In the genomic region with DNA sequence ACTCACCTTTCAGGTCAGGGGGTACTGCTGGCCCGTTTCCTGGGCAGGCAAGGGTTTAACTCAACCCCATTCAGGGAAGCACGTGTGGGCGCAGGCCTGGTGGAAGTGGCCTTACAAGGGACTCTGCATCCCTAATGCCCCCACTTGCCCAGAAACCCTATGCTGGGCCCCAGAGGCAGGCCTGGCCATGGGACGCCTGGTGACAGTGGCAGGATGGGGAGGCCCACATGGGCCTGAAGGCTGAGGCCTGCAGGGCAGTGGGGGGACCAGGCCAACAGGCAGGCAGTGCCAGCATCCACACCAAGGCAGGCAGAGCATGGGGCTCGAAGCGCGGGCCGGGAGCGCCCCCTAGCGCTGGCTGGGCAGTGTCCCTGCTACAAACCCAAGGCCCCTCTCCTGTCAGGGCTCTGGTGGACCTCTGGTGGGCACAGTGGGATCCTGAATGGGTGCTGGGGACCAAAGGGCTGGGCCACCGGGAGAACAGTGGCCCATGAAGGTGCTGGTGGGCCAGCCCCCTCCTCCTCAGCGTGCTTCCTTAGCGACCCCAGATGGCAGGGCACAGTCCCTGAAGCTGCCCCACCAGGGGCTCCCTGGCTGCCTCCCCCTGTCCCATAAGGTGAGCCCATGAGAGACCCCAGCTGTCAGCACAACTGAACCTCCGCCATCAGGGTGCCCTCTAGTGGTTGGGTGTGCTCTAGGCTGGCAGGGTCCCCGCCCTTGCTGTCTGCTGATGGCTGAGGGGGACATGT, we compare ENCODE assay signal across 8 cellular contexts. TPM values are rescaled to one million over a fixed set of nuclear protein-coding genes. Genes with fewer than 3 reads are reported as not detected.
DNase-seq lines count a peak whose midpoint lies in the region; ATAC-seq, FAIRE-seq and TF ChIP-seq lines count a peak whose summit lies in the region.

No MANE protein-coding gene starts in this region.

- no peak overlapping the region for H3K27ac Mint-ChIP-seq in activated CD4-positive, alpha-beta memory T cell treated with anti-CD3 and anti-CD28 coated beads for 36 hours

- H3K9me3 ChIP-seq in lung (ENCODE audit: control insufficient read depth in 2 of 2, insufficient read depth in 1 of 2, low read length in 1 of 2), result no peaks in the 10 kb centered on the region

- H3K4me3 ChIP-seq in AG04449 (ENCODE audit: low read depth, low read length) (no peak overlapping the region), lung (no peak overlapping the region)

- no peaks in the 10 kb centered on the region for H3K27me3 ChIP-seq in lung (ENCODE audit: control insufficient read depth, insufficient read depth)

- H3K27ac ChIP-seq in lung (ENCODE audit: low read depth in 1 of 2, low read length in 1 of 2), result no peak overlapping the region

- H3K4me3 Mint-ChIP-seq in activated CD4-positive, alpha-beta memory T cell treated with anti-CD3 and anti-CD28 coated beads for 36 hours, result no peak overlapping the region

- CTCF ChIA-PET in AG04449 (lab: Yijun Ruan, JAX), result interaction anchor here (0.6 to 11.4 kb wide), 35 partner anchors 8 to 117 kb away, joined by 3 to 205 read pairs (median 4); a partner anchor contains a TSS
- CTCF ChIA-PET in activated CD4-positive, alpha-beta memory T cell treated with anti-CD3 and anti-CD28 coated beads for 36 hours (lab: Charles Lee), result interaction anchor here (0.7 to 4.5 kb wide), 19 partner anchors 8 to 126 kb away, joined by 3 to 63 read pairs (median 4); a partner anchor contains a TSS

- no peaks in the 10 kb centered on the region for H3K4me1 Mint-ChIP-seq in activated CD4-positive, alpha-beta memory T cell treated with anti-CD3 and anti-CD28 coated beads for 36 hours (ENCODE audit: low read depth)

- 26 to 31% methylated on average over 13 to 15 of the region's 15 CpGs for WGBS in lung, 2 donors

- TF ChIP-seq CTCF in AG04449 (IDR thresholded peaks at IDR 0.05; ENCODE audit: insufficient read depth, low read length, missing control alignments) (peak; percentile 97), lung (IDR thresholded peaks at IDR 0.05; ENCODE audit: control extremely low read depth, extremely low read depth) (peak; percentile 86)

- POLR2A ChIA-PET in AG04449 (lab: Yijun Ruan, JAX), result no interaction called here
- POLR2A ChIA-PET in activated CD4-positive, alpha-beta memory T cell treated with anti-CD3 and anti-CD28 coated beads for 36 hours (lab: Charles Lee), result interaction anchor here (0.9 kb wide), 1 partner anchor 58 kb away, joined by 3 read pairs; no protein-coding TSS in a partner anchor

- DNase-seq in AG04449 (ENCODE audit: low read depth, low spot score) (no peak), GM19239 (ENCODE audit: insufficient read length, low spot score) (peak; percentile 96), NCI-H526 (lab: John Stamatoyannopoulos, UW) (peak; percentile 38 to 85), lung (ENCODE audit: low spot score) (peak; percentile 57)
- DNase-seq in activated CD4-positive, alpha-beta memory T cell treated with anti-CD3 and anti-CD28 coated beads for 36 hours, result peak; percentile 84
- peak; percentile 52 for DNase-seq in effector CD4-positive, alpha-beta T cell
- DNase-seq in stimulated activated CD8-positive, alpha-beta memory T cell treated with anti-CD3 and anti-CD28 coated beads, Interleukin-12 subunit alpha, Interleukin-12 subunit beta, amount 100 ng/mL, for 4 hours (ENCODE audit: low read depth), result peak; percentile 40

- ATAC-seq in lung (ENCODE audit: insufficient read depth, low FRiP score) (peak; percentile 45), HG03565 (IDR thresholded peaks at IDR 0.05; ENCODE audit: unreplicated experiment) (no peak)

- FAIRE-seq in GM19239 (lab: Jason Lieb, UNC), result peak; percentile 80

- H3K9me3 Mint-ChIP-seq in activated CD4-positive, alpha-beta memory T cell treated with anti-CD3 and anti-CD28 coated beads for 36 hours, result no peaks in the 10 kb centered on the region

- intact Hi-C loops in activated CD4-positive, alpha-beta memory T cell treated with anti-CD3 and anti-CD28 coated beads for 36 hours (cut with micrococcal nuclease), result loop anchor here (1.0 kb wide), 2 partner anchors 62 to 117 kb away; no protein-coding TSS in a partner anchor

- H3K27me3 Mint-ChIP-seq in activated CD4-positive, alpha-beta memory T cell treated with anti-CD3 and anti-CD28 coated beads for 36 hours, result no peaks in the 10 kb centered on the region

- H3K36me3 ChIP-seq in lung (ENCODE audit: control insufficient read depth in 2 of 2, insufficient read depth in 2 of 2, low read length in 2 of 2), result peaks cover 0 to 33% of the 10 kb centered on the region in 2 donors

- H3K4me1 ChIP-seq in lung (ENCODE audit: control insufficient read depth in 2 of 2, insufficient read depth in 2 of 2, low read length in 2 of 2), result no peaks in the 10 kb centered on the region

- H3K36me3 Mint-ChIP-seq in activated CD4-positive, alpha-beta memory T cell treated with anti-CD3 and anti-CD28 coated beads for 36 hours, result peaks cover 3% of the 10 kb centered on the region

RNA-seq across cellular contexts. Expression of a gene that starts 16.8 kb away (rescaled TPM):
- total RNA-seq in activated CD4-positive, alpha-beta memory T cell treated with anti-CD3 and anti-CD28 coated beads for 36 hours, result under 1 TPM; 0.21 to 0.27 TPM
- total RNA-seq in lung, result 10 to 100 TPM; 24.8 to 99.3 TPM
- 10 to 100 TPM in 1 of 2 donors, 1 to 10 TPM in 1; 8.1 to 20.0 TPM for polyA plus RNA-seq in lung

RNA-seq across cellular contexts. Expression of a gene that starts 46.0 kb away (rescaled TPM):
- 10 to 100 TPM; 41.1 to 42.6 TPM for total RNA-seq in activated CD4-positive, alpha-beta memory T cell treated with anti-CD3 and anti-CD28 coated beads for 36 hours
- 10 to 100 TPM; 31.1 to 47.1 TPM for total RNA-seq in lung
- polyA plus RNA-seq in lung, result 10 to 100 TPM; 21.7 to 22.6 TPM

Comparison
In these comparisons a context has a peak if more than half of its experiments do, and no peak if none do; other contexts are left out.
1. RNA of a gene that starts 16.8 kb away (total RNA-seq): 24.8 to 99.3 TPM in lung; 0.21 to 0.27 TPM in activated CD4-positive, alpha-beta memory T cell treated with anti-CD3 and anti-CD28 coated beads for 36 hours; every median in the first group is over 10 times any median in the second.